17 cellular contexts compared by ENCODE assay signal in genomic region chr17:81158688-81159590, GRCh38. TPM values are rescaled to one million over a fixed set of nuclear protein-coding genes. Genes with fewer than 3 reads are reported as not detected.
A peak's percentile ranks its signal among the peaks of the same experiment; 100 is the strongest.
DNase-seq lines count a peak whose midpoint lies in the region; ATAC-seq and TF ChIP-seq lines count a peak whose summit lies in the region.
"Had no signal": no experiment of that assay in that cellular context is flagged by ENCODE, and none has a peak within 500 bp of the region (broad histone marks: within the 10 kb centered on the region; RNA-seq: fewer than 3 reads in every experiment).

No MANE protein-coding gene starts in this region.

- H3K27me3 Mint-ChIP-seq in T-helper 17 cell (peaks cover 22% of the 10 kb centered on the region), natural killer cell (ENCODE audit: low read depth in 2 of 2) (no peaks in the 10 kb centered on the region)

- H3K9me3 ChIP-seq in T-helper 17 cell (ENCODE audit: control insufficient read depth, low read length, poor library complexity, severe bottlenecking) (no peaks in the 10 kb centered on the region), SK-N-SH (no peaks in the 10 kb centered on the region)

- H3K9ac ChIP-seq in SK-N-SH, result no peak overlapping the region

- TF ChIP-seq EP300 in SK-N-SH (IDR thresholded peaks at IDR 0.05; ENCODE audit: borderline replicate concordance in 1 of 2, low read depth in 1 of 2, low read length in 1 of 2), result no peak

- H3K36me3 ChIP-seq in SK-N-SH (replicated peaks in 1 of 2; ENCODE audit: control insufficient read depth in 1 of 2, insufficient read depth in 2 of 2, low read length in 1 of 2), result no peaks in the 10 kb centered on the region

- WGBS in SK-N-SH (ENCODE audit: low lambda C conversion rate), result 75% methylated on average over 39 of the region's 43 CpGs

- TF ChIP-seq CTCF in dorsolateral prefrontal cortex (IDR thresholded peaks at IDR 0.05 in 54 of 56, conservative IDR thresholded peaks at IDR 0.05 in 2 of 56; ENCODE audit: low read depth in 1 of 56, partially characterized antibody in 56 of 56) (no peak), natural killer cell (IDR thresholded peaks at IDR 0.05) (no peak), SK-N-SH (IDR thresholded peaks at IDR 0.05) (no peak)

- DNase-seq in T-helper 17 cell (no peak), dorsolateral prefrontal cortex (no peak), natural killer cell (no peak), SK-N-SH (no peak), SK-N-DZ (ENCODE audit: low spot score) (no peak)
- DNase-seq: ACHN, DMS79 treated with DMSO at 0.1 percent for 48 hours, KBM-7, NCI-H1417, NCI-H1930, NCI-H345, NCI-H524 treated with DMSO at 0.1 percent for 48 hours, SIG-M5 had no signal

- no peaks in the 10 kb centered on the region for H3K9me2 ChIP-seq in SK-N-SH

- intact Hi-C loops in dorsolateral prefrontal cortex (cut with DNase I), result no loop called here
- intact Hi-C loops in natural killer cell (cut with micrococcal nuclease), result no loop called here

- H2AFZ ChIP-seq in SK-N-SH (ENCODE audit: low read depth), result no peak overlapping the region

- CTCF ChIA-PET in SK-N-SH (lab: Yijun Ruan, JAX), result interaction anchor here (0.8 to 2.2 kb wide), 6 partner anchors 16 to 395 kb away, joined by 3 to 14 read pairs (median 3); no protein-coding TSS in a partner anchor

- no peaks in the 10 kb centered on the region for H3F3A ChIP-seq in SK-N-SH (replicated peaks; ENCODE audit: insufficient read depth)

- H3K9me3 Mint-ChIP-seq in natural killer cell, result no peaks in the 10 kb centered on the region

- no peaks in the 10 kb centered on the region for H3K79me2 ChIP-seq in SK-N-SH (ENCODE audit: insufficient read depth)

- H3K4me2 ChIP-seq in SK-N-SH, result no peak overlapping the region

- POLR2A ChIA-PET in SK-N-SH (lab: Yijun Ruan, JAX), result no interaction called here

- H3K4me1 ChIP-seq in SK-N-SH (ENCODE audit: control insufficient read depth in 1 of 2, insufficient read depth in 2 of 2, low read depth in 1 of 2, low read length in 1 of 2), result peaks cover 0 to 4% of the 10 kb centered on the region in 2 experiments; a peak in 1 of 4 replicates

- no peak for ATAC-seq in T-helper 17 cell
- ATAC-seq in natural killer cell, result no peak
- ATAC-seq in HG02642 (IDR thresholded peaks at IDR 0.05; ENCODE audit: poor library complexity, unreplicated experiment), result no peak

- H3K27me3 ChIP-seq in dorsolateral prefrontal cortex (no peaks in the 10 kb centered on the region), SK-N-SH (ENCODE audit: insufficient read depth) (no peaks in the 10 kb centered on the region)

- H3K4me3 ChIP-seq in dorsolateral prefrontal cortex, result peak overlapping the region in 2 of 59 donors; percentile 53 to 55
- H3K4me3 ChIP-seq in SK-N-SH (ENCODE audit: low read depth in 2 of 2, low read length in 1 of 2), result no peak overlapping the region

- TF ChIP-seq RAD21 in SK-N-SH (IDR thresholded peaks at IDR 0.05; ENCODE audit: low read length), result no peak

- H3K36me3 Mint-ChIP-seq in T-helper 17 cell (ENCODE audit: low read depth) (no peaks in the 10 kb centered on the region), natural killer cell (no peaks in the 10 kb centered on the region)

- no peaks in the 10 kb centered on the region for H4K20me1 ChIP-seq in SK-N-SH (ENCODE audit: insufficient read depth)

- peaks cover 6% of the 10 kb centered on the region for H3K4me1 Mint-ChIP-seq in T-helper 17 cell
- H3K4me1 Mint-ChIP-seq in natural killer cell, result peaks cover 4 to 18% of the 10 kb centered on the region in 2 donors

- H3K27ac ChIP-seq in dorsolateral prefrontal cortex (peak overlapping the region in 43 of 59 donors; percentile 23 to 99 (median 83)), temporal lobe (ENCODE audit: low read depth, low read length) (peak overlapping the region; percentile 44), SK-N-SH (ENCODE audit: low read depth in 2 of 2, low read length in 1 of 2) (no peak overlapping the region)

- peak overlapping the region; percentile 43 for H3K27ac Mint-ChIP-seq in T-helper 17 cell
- peak overlapping the region in 1 of 2 donors; percentile 77 for H3K27ac Mint-ChIP-seq in natural killer cell

- H3K4me3 Mint-ChIP-seq in T-helper 17 cell, result peak overlapping the region; percentile 21
- peak overlapping the region; percentile 78 for H3K4me3 Mint-ChIP-seq in natural killer cell

TF ChIP-seq in SK-N-SH, 30 proteins besides CTCF, POLR2A, EP300 and RAD21:
- no peak for TF ChIP-seq EZH2phosphoT487 (IDR thresholded peaks at IDR 0.05; ENCODE audit: borderline replicate concordance, low read depth)

RNA-seq across cellular contexts. Expression of gene PVALEF, which starts 6.4 kb away (rescaled TPM):
- total RNA-seq in T-helper 17 cell (not detected), dorsolateral prefrontal cortex (1 to 10 TPM in 23 of 120 experiments, under 1 TPM in 78, not detected in 19; 0.35 to 2.6 (median 0.77) TPM), natural killer cell (not detected), temporal lobe (not detected)
- polyA plus RNA-seq in SK-N-SH (2012; rRNA removed), result not detected in 2 replicates
- polyA plus RNA-seq in SK-N-SH (2012; cell fraction: cytosol; rRNA removed), result not detected in 2 replicates
- polyA plus RNA-seq in SK-N-SH (2012; cell fraction: nucleus; rRNA removed), result not detected in 2 replicates
- not detected in 2 replicates for polyA plus RNA-seq in SK-N-DZ (2014; cell fraction: cytosol; rRNA removed)
- not detected in 2 replicates for polyA plus RNA-seq in SK-N-DZ (2014; cell fraction: nucleus; rRNA removed)
- total RNA-seq: H1, RPMI7951 had no signal

RNA-seq across cellular contexts. Expression of gene AATK, which starts 7.1 kb away (rescaled TPM):
- total RNA-seq in T-helper 17 cell (1 to 10 TPM; 1.9 to 2.2 TPM), dorsolateral prefrontal cortex (100 to 1,000 TPM; 143 to 915 (median 275) TPM), natural killer cell (10 to 100 TPM in 2 of 3 donors, 1 to 10 TPM in 1; 8.5 to 13.7 (median 10.4) TPM), temporal lobe (7.9 TPM)
- polyA plus RNA-seq in SK-N-SH (2012; rRNA removed), result 0.19 and 0.51 TPM in 2 replicates
- 0.28 and 0.43 TPM in 2 replicates for polyA plus RNA-seq in SK-N-SH (2012; cell fraction: cytosol; rRNA removed)
- polyA plus RNA-seq in SK-N-SH (2012; cell fraction: nucleus; rRNA removed), result 1.0 and 1.5 TPM in 2 replicates
- polyA plus RNA-seq in SK-N-DZ (2014; cell fraction: cytosol; rRNA removed), result 0.26 and 0.47 TPM in 2 replicates
- 1.3 and 2.4 TPM in 2 replicates for polyA plus RNA-seq in SK-N-DZ (2014; cell fraction: nucleus; rRNA removed)
- total RNA-seq: RPMI7951 had no signal

Comparison
In these comparisons a context has a peak if more than half of its experiments do, and no peak if none do; other contexts are left out.
1. H3K27ac ChIP-seq: peak in dorsolateral prefrontal cortex (43 of 59) and temporal lobe (single experiment); none in SK-N-SH (0 of 2).
2. RNA of gene AATK, which starts 7.1 kb away (total RNA-seq): 143 to 915 TPM in dorsolateral prefrontal cortex; 8.5 to 13.7 TPM in natural killer cell, 7.9 TPM in temporal lobe (single experiment) and 1.9 to 2.2 TPM in T-helper 17 cell; every median in the first group is over 4 times any median in the second.